Comparison of ENCODE assay signal across 9 cellular contexts in the genomic region with DNA sequence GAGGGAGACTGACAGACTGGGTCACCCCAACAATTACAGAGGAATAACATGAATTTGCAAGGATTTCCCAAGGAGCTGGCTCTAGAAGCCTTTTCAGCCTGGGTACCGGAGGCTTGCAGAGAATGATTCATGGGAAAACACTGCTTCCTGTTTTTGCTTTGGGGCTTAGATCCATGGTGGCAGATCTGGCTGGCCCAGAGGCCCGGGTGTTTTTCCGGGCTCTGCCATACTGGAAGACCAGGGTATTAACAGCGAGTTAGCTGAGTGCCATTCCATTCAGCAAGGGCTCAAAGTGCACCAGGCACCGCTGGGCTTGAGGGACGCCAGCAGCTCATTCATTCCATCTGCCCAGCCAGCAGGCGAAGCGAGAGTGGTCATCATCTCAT. TPM values are rescaled to one million over a fixed set of nuclear protein-coding genes. Genes with fewer than 3 reads are reported as not detected.
A peak's percentile ranks its signal among the peaks of the same experiment; 100 is the strongest.
DNase-seq lines count a peak whose midpoint lies in the region; ATAC-seq, FAIRE-seq and TF ChIP-seq lines count a peak whose summit lies in the region.
"Had no signal": no experiment of that assay in that cellular context is flagged by ENCODE, and none has a peak within 500 bp of the region (broad histone marks: within the 10 kb centered on the region; RNA-seq: fewer than 3 reads in every experiment).

No MANE protein-coding gene starts in this region.

- H3K4me3 ChIP-seq in heart left ventricle (peak overlapping the region; percentile 63 to 89 (median 78)), kidney (ENCODE audit: low read length in 2 of 2) (peak overlapping the region; percentile 72 to 85), testis (peak overlapping the region; percentile 82 to 86)

- peak overlapping the region; percentile 93 for H3K27ac Mint-ChIP-seq in activated naive CD8-positive, alpha-beta T cell treated with anti-CD3 and anti-CD28 coated beads, Interleukin-2, amount 10 ng/mL, durations not matched to agents 7 days and 5 days

- H3K9me3 ChIP-seq in heart left ventricle (no peaks in the 10 kb centered on the region), kidney (ENCODE audit: control insufficient read depth in 1 of 2, low read length in 2 of 2) (no peaks in the 10 kb centered on the region), testis (no peaks in the 10 kb centered on the region)

- TF ChIP-seq CTCF in heart left ventricle (IDR thresholded peaks at IDR 0.05) (no peak), kidney (IDR thresholded peaks at IDR 0.05; ENCODE audit: borderline replicate concordance, extremely low read depth, insufficient read depth) (no peak), testis (IDR thresholded peaks at IDR 0.05) (no peak)

- WGBS in heart left ventricle, 4 donors = 25 to 35% (median 34%) methylated on average over 2 to 8 of the region's 8 CpGs
- WGBS in testis, 2 donors = 52 to 74% methylated on average over 8 of the region's 8 CpGs

- H3K4me1 ChIP-seq in heart left ventricle (peaks cover 0 to 67% (median 46%) of the 10 kb centered on the region in 12 donors), kidney (ENCODE audit: control insufficient read depth in 1 of 2, insufficient read depth in 1 of 2, low read depth in 1 of 2, low read length in 2 of 2) (peaks cover 42 to 51% of the 10 kb centered on the region in 2 donors), testis (peaks cover 10% of the 10 kb centered on the region)

- no peaks in the 10 kb centered on the region for H3K27me3 Mint-ChIP-seq in activated naive CD8-positive, alpha-beta T cell treated with anti-CD3 and anti-CD28 coated beads, Interleukin-2, amount 10 ng/mL, durations not matched to agents 7 days and 5 days

- no peaks in the 10 kb centered on the region for H3K9me3 Mint-ChIP-seq in activated naive CD8-positive, alpha-beta T cell treated with anti-CD3 and anti-CD28 coated beads, Interleukin-2, amount 10 ng/mL, durations not matched to agents 7 days and 5 days

- H3K27ac ChIP-seq in heart left ventricle = peak overlapping the region in 11 of 12 donors; percentile 85 to 99 (median 97)
- H3K27ac ChIP-seq in kidney (ENCODE audit: low read depth in 2 of 2, low read length in 2 of 2) = peak overlapping the region; percentile 90 to 91
- peak overlapping the region in 1 of 2 donors; percentile 99 for H3K27ac ChIP-seq in testis

- H3K4me1 Mint-ChIP-seq in activated naive CD8-positive, alpha-beta T cell treated with anti-CD3 and anti-CD28 coated beads, Interleukin-2, amount 10 ng/mL, durations not matched to agents 7 days and 5 days = peaks cover 65% of the 10 kb centered on the region

- ATAC-seq in heart left ventricle = no peak
- no peak for ATAC-seq in left ventricle myocardium superior
- ATAC-seq in activated naive CD8-positive, alpha-beta T cell treated with anti-CD3 and anti-CD28 coated beads, Interleukin-2, amount 10 ng/mL, durations not matched to agents 7 days and 5 days (ENCODE audit: low read depth) = no peak
- ATAC-seq in HG03139 (IDR thresholded peaks at IDR 0.05; ENCODE audit: unreplicated experiment) = no peak

- POLR2A ChIA-PET in activated naive CD8-positive, alpha-beta T cell treated with anti-CD3 and anti-CD28 coated beads, Interleukin-2, amount 10 ng/mL, durations not matched to agents 7 days and 5 days (lab: Charles Lee) = interaction anchor here (0.7 to 0.9 kb wide), 2 partner anchors 9 to 11 kb away, joined by 3 read pairs; no protein-coding TSS in a partner anchor

- DNase-seq in heart left ventricle = peak in 1 of 5 donors; percentile 17
- DNase-seq in left ventricle myocardium superior = no peak
- no peak for DNase-seq in activated naive CD8-positive, alpha-beta T cell treated with anti-CD3 and anti-CD28 coated beads, Interleukin-2, amount 10 ng/mL, durations not matched to agents 7 days and 5 days
- DNase-seq in kidney = no peak
- DNase-seq in testis = no peak
- no peak for DNase-seq in COLO668 (lab: John Stamatoyannopoulos, UW; ENCODE audit: unreplicated experiment)
- DNase-seq in stimulated activated CD4-positive, alpha-beta T cell treated with anti-CD3 and anti-CD28 coated beads, Interleukin-1b, Interleukin-23, amount 100 ng/mL, for 48 hours = no peak

- H3K9ac ChIP-seq in kidney (ENCODE audit: low read length in 2 of 2) = peak overlapping the region; percentile 74 to 89

- peaks cover 0 to 54% (median 49%) of the 10 kb centered on the region in 9 donors for H3K36me3 ChIP-seq in heart left ventricle
- peaks cover 28 to 46% of the 10 kb centered on the region in 2 donors for H3K36me3 ChIP-seq in kidney (ENCODE audit: control insufficient read depth in 1 of 2, insufficient read depth in 2 of 2, low read length in 2 of 2)
- H3K36me3 ChIP-seq in testis (ENCODE audit: low read depth, missing control alignments) = peaks cover 2% of the 10 kb centered on the region

- peak overlapping the region; percentile 97 for H3K4me3 Mint-ChIP-seq in activated naive CD8-positive, alpha-beta T cell treated with anti-CD3 and anti-CD28 coated beads, Interleukin-2, amount 10 ng/mL, durations not matched to agents 7 days and 5 days

- no peak for FAIRE-seq in kidney (lab: Jason Lieb, UNC)
- FAIRE-seq: islet of Langerhans had no signal

- no peaks in the 10 kb centered on the region for H3K27me3 ChIP-seq in heart left ventricle
- H3K27me3 ChIP-seq in testis = no peaks in the 10 kb centered on the region

- TF ChIP-seq POLR2A in heart left ventricle (IDR thresholded peaks at IDR 0.05) (no peak), testis (IDR thresholded peaks at IDR 0.05) (no peak)

- intact Hi-C loops in heart left ventricle (cut with DNase I) = loop anchor here in 5 of 10 donors (5.0 to 10.0 kb wide), 4 partner anchors 90 to 423 kb away; a partner anchor contains a TSS
- intact Hi-C loops in left ventricle myocardium superior (cut with micrococcal nuclease) = no loop called here
- intact Hi-C loops in kidney (cut with DNase I) = no loop called here
- intact Hi-C loops in testis (cut with DNase I; ENCODE audit: low total_unique reads) = no loop called here

- peaks cover 41% of the 10 kb centered on the region for H3K36me3 Mint-ChIP-seq in activated naive CD8-positive, alpha-beta T cell treated with anti-CD3 and anti-CD28 coated beads, Interleukin-2, amount 10 ng/mL, durations not matched to agents 7 days and 5 days

RNA-seq across cellular contexts. Expression of a gene that starts 1.3 kb away (rescaled TPM):
- 100 to 1,000 TPM; 113 to 299 (median 185) TPM for total RNA-seq in heart left ventricle
- 100 to 1,000 TPM in 1 of 2 donors, 10 to 100 TPM in 1; 76.1 to 279 TPM for polyA plus RNA-seq in heart left ventricle
- total RNA-seq in left ventricle myocardium superior = 182 TPM
- total RNA-seq in activated naive CD8-positive, alpha-beta T cell treated with anti-CD3 and anti-CD28 coated beads, Interleukin-2, amount 10 ng/mL, durations not matched to agents 7 days and 5 days = 100 to 1,000 TPM; 371 to 372 TPM
- 313 TPM for total RNA-seq in kidney
- 176 TPM for polyA plus RNA-seq in kidney (ENCODE audit: insufficient read depth, low read depth, low replicate concordance)
- total RNA-seq in testis = 100 to 1,000 TPM; 165 to 168 TPM
- polyA plus RNA-seq in testis (ENCODE audit: insufficient read depth, low read depth, low replicate concordance) = 295 TPM
